In genomic region chr11:63939351-63939920, GRCh38 we compare ENCODE assay signal across 9 cellular contexts. TPM values are rescaled to one million over a fixed set of nuclear protein-coding genes. Genes with fewer than 3 reads are reported as not detected.
A peak's percentile ranks its signal among the peaks of the same experiment; 100 is the strongest.
DNase-seq lines count a peak whose midpoint lies in the region; ATAC-seq and TF ChIP-seq lines count a peak whose summit lies in the region.
"Had no signal": no experiment of that assay in that cellular context is flagged by ENCODE, and none has a peak within 500 bp of the region (broad histone marks: within the 10 kb centered on the region; RNA-seq: fewer than 3 reads in every experiment).

No MANE protein-coding gene starts in this region.

- no peaks in the 10 kb centered on the region for H3K36me3 ChIP-seq in left ventricle myocardium inferior

- TF ChIP-seq CTCF in left ventricle myocardium inferior (IDR thresholded peaks at IDR 0.05; ENCODE audit: borderline replicate concordance), result no peak

- peak overlapping the region; percentile 43 for H3K27ac Mint-ChIP-seq in activated CD4-positive, alpha-beta memory T cell treated with anti-CD3 and anti-CD28 coated beads for 36 hours

- H3K36me3 Mint-ChIP-seq in activated CD4-positive, alpha-beta memory T cell treated with anti-CD3 and anti-CD28 coated beads for 36 hours, result no peaks in the 10 kb centered on the region

- peaks cover 23% of the 10 kb centered on the region for H3K4me1 Mint-ChIP-seq in activated CD4-positive, alpha-beta memory T cell treated with anti-CD3 and anti-CD28 coated beads for 36 hours (ENCODE audit: low read depth)

- H3K27me3 Mint-ChIP-seq in activated CD4-positive, alpha-beta memory T cell treated with anti-CD3 and anti-CD28 coated beads for 36 hours, result no peaks in the 10 kb centered on the region

- no peaks in the 10 kb centered on the region for H3K9me3 ChIP-seq in left ventricle myocardium inferior (replicated peaks)

- peak overlapping the region; percentile 83 for H3K27ac ChIP-seq in left ventricle myocardium inferior (replicated peaks)

- DNase-seq in Caki2 (ENCODE audit: low read depth), result peak; percentile 5
- DNase-seq in activated CD4-positive, alpha-beta memory T cell treated with anti-CD3 and anti-CD28 coated beads for 36 hours, result no peak
- DNase-seq in left ventricle myocardium inferior, result no peak
- no peak for DNase-seq in sciatic nerve (ENCODE audit: low spot score)
- DNase-seq in COLO829 (ENCODE audit: low spot score), result no peak
- DNase-seq in NCI-H2029 treated with DMSO at 0.1 percent for 48 hours (lab: John Stamatoyannopoulos, UW), result no peak

- H3K4me3 Mint-ChIP-seq in activated CD4-positive, alpha-beta memory T cell treated with anti-CD3 and anti-CD28 coated beads for 36 hours, result peak overlapping the region; percentile 85

- H3K4me3 ChIP-seq in left ventricle myocardium inferior, result peak overlapping the region; percentile 81

- POLR2A ChIA-PET in activated CD4-positive, alpha-beta memory T cell treated with anti-CD3 and anti-CD28 coated beads for 36 hours (lab: Charles Lee), result interaction anchor here (1.5 kb wide), 1 partner anchor 101 kb away, joined by 3 read pairs; the partner anchor contains the start of gene MARK2

- CTCF ChIA-PET in activated CD4-positive, alpha-beta memory T cell treated with anti-CD3 and anti-CD28 coated beads for 36 hours (lab: Charles Lee), result interaction anchor here (2.2 kb wide), 1 partner anchor 102 kb away, joined by 15 read pairs; the partner anchor contains the start of gene MARK2

- peaks cover 60% of the 10 kb centered on the region for H3K4me1 ChIP-seq in left ventricle myocardium inferior

- in situ Hi-C loops in Caki2 (cut with HindIII; ENCODE audit: low pct_unique_long_range_greater_than_20kb, low sequenced_read_pairs), result no loop called here

- H3K9me3 Mint-ChIP-seq in activated CD4-positive, alpha-beta memory T cell treated with anti-CD3 and anti-CD28 coated beads for 36 hours, result no peaks in the 10 kb centered on the region

- intact Hi-C loops in activated CD4-positive, alpha-beta memory T cell treated with anti-CD3 and anti-CD28 coated beads for 36 hours (cut with micrococcal nuclease), result loop anchor here (1.0 to 2.0 kb wide), 2 partner anchors 21 to 101 kb away; no protein-coding TSS in a partner anchor
- intact Hi-C loops in left ventricle myocardium inferior (cut with micrococcal nuclease) (no loop called here), sciatic nerve (cut with DNase I) (no loop called here)

- ATAC-seq in HG03097 (IDR thresholded peaks at IDR 0.05; ENCODE audit: low FRiP score, unreplicated experiment), result peak; percentile 9
- ATAC-seq in sciatic nerve, result peak; percentile 8
- ATAC-seq in HG02884 (IDR thresholded peaks at IDR 0.05; ENCODE audit: unreplicated experiment), result no peak

- no peaks in the 10 kb centered on the region for H3K27me3 ChIP-seq in left ventricle myocardium inferior (ENCODE audit: low read depth)

RNA-seq across cellular contexts. Expression of gene NAA40, which starts 0.6 kb away (rescaled TPM):
- total RNA-seq in Caki2 (2014; rRNA removed; shearing (Covaris generic); ENCODE audit: low replicate concordance), result 15.1 and 29.2 TPM in 2 replicates
- 10 to 100 TPM; 15.4 to 17.3 TPM for total RNA-seq in activated CD4-positive, alpha-beta memory T cell treated with anti-CD3 and anti-CD28 coated beads for 36 hours
- total RNA-seq in left ventricle myocardium inferior, result 19.7 TPM
- 14.5 TPM for total RNA-seq in sciatic nerve

RNA-seq across cellular contexts. Expression of gene RCOR2, which starts 22.5 kb away (rescaled TPM):
- total RNA-seq in Caki2 (2014; rRNA removed; shearing (Covaris generic); ENCODE audit: low replicate concordance), result 0.61 TPM in 1 of 2 replicates, not detected in the other
- total RNA-seq in activated CD4-positive, alpha-beta memory T cell treated with anti-CD3 and anti-CD28 coated beads for 36 hours, result under 1 TPM; 0.21 to 0.27 TPM
- total RNA-seq in left ventricle myocardium inferior (10.5 TPM), sciatic nerve (0.40 TPM)
- total RNA-seq: T-helper 1 cell treated with Interleukin-12 subunit alpha and Interleukin-12 subunit beta and Interleukin-4 antibody, amounts not matched to agents 30 ng/mL and 1 ng/mL, for 36 hours had no signal

RNA-seq across cellular contexts. Expression of gene COX8A, which starts 35.0 kb away (rescaled TPM):
- total RNA-seq in Caki2 (2014; rRNA removed; shearing (Covaris generic); ENCODE audit: low replicate concordance), result 573 and 596 TPM in 2 replicates
- 100 to 1,000 TPM; 559 to 581 TPM for total RNA-seq in activated CD4-positive, alpha-beta memory T cell treated with anti-CD3 and anti-CD28 coated beads for 36 hours
- total RNA-seq in left ventricle myocardium inferior (920 TPM), sciatic nerve (118 TPM)

RNA-seq across cellular contexts. Expression of gene OTUB1, which starts 46.8 kb away (rescaled TPM):
- 80.6 and 97.3 TPM in 2 replicates for total RNA-seq in Caki2 (2014; rRNA removed; shearing (Covaris generic); ENCODE audit: low replicate concordance)
- 10 to 100 TPM; 69.5 to 72.2 TPM for total RNA-seq in activated CD4-positive, alpha-beta memory T cell treated with anti-CD3 and anti-CD28 coated beads for 36 hours
- total RNA-seq in left ventricle myocardium inferior (57.0 TPM), sciatic nerve (38.7 TPM)
